ENCODE assay signal across 21 cellular contexts in genomic region chr7:151954866-151955820, GRCh38. TPM values are rescaled to one million over a fixed set of nuclear protein-coding genes. Genes with fewer than 3 reads are reported as not detected.
DNase-seq lines count a peak whose midpoint lies in the region; FAIRE-seq and TF ChIP-seq lines count a peak whose summit lies in the region.
"Had no signal": no experiment of that assay in that cellular context is flagged by ENCODE, and none has a peak within 500 bp of the region (broad histone marks: within the 10 kb centered on the region; RNA-seq: fewer than 3 reads in every experiment).

No MANE protein-coding gene starts in this region.

- no peaks in the 10 kb centered on the region for H3K79me2 ChIP-seq in ACC112 (ENCODE audit: control insufficient read depth, insufficient read depth, low read length, unreplicated experiment)

- TF ChIP-seq CTCF in choroid plexus epithelial cell (conservative IDR thresholded peaks at IDR 0.05; ENCODE audit: low read depth, low read length) = no peak
- no peak for TF ChIP-seq CTCF in kidney (IDR thresholded peaks at IDR 0.05; ENCODE audit: borderline replicate concordance, extremely low read depth, insufficient read depth)
- TF ChIP-seq CTCF in sigmoid colon (IDR thresholded peaks at IDR 0.05) = no peak

- intact Hi-C loops in kidney (cut with DNase I) (no loop called here), sigmoid colon (cut with DNase I) (no loop called here)

- H3K27me3 ChIP-seq in ACC112 (ENCODE audit: insufficient read depth, low read length) (peaks cover 34% of the 10 kb centered on the region), sigmoid colon (peaks cover 0 to 13% (median 0%) of the 10 kb centered on the region in 3 donors)
- H3K27me3 ChIP-seq: neutrophil had no signal

- peak overlapping the region; percentile 62 for H2AFZ ChIP-seq in ACC112 (ENCODE audit: low read length, unreplicated experiment)

- H3K4me1 ChIP-seq in ACC112 (ENCODE audit: control insufficient read depth, insufficient read depth, low read length, unreplicated experiment) (no peaks in the 10 kb centered on the region), kidney (ENCODE audit: control insufficient read depth in 1 of 2, insufficient read depth in 1 of 2, low read depth in 1 of 2, low read length in 2 of 2) (no peaks in the 10 kb centered on the region), sigmoid colon (no peaks in the 10 kb centered on the region)

- H3K9me3 ChIP-seq in kidney (ENCODE audit: control insufficient read depth in 1 of 2, low read length in 2 of 2) (no peaks in the 10 kb centered on the region), sigmoid colon (no peaks in the 10 kb centered on the region)
- H3K9me3 ChIP-seq: neutrophil had no signal

- no peak overlapping the region for H3K9ac ChIP-seq in kidney (ENCODE audit: low read length in 2 of 2)

- no peak for FAIRE-seq in kidney (lab: Jason Lieb, UNC)
- FAIRE-seq: G401.6, TTC549 had no signal

- peak overlapping the region; percentile 59 for H3K4me3 ChIP-seq in ACC112 (ENCODE audit: low read depth, low read length)
- no peak overlapping the region for H3K4me3 ChIP-seq in choroid plexus epithelial cell (ENCODE audit: low read depth, low read length)
- peak overlapping the region in 1 of 2 donors; percentile 8 for H3K4me3 ChIP-seq in kidney (ENCODE audit: low read length in 2 of 2)
- H3K4me3 ChIP-seq in sigmoid colon = no peak overlapping the region
- H3K4me3 ChIP-seq: coronary artery, SK-N-MC had no signal

- no peak for TF ChIP-seq EP300 in sigmoid colon (IDR thresholded peaks at IDR 0.05)

- DNase-seq in choroid plexus epithelial cell (ENCODE audit: low read depth) (peak; percentile 54), kidney (peak; percentile 86), sigmoid colon (peak; percentile 82), AG20443 (ENCODE audit: low spot score) (no peak), HPDE6-E6E7 (ENCODE audit: extremely low spot score) (no peak), NAMALWA (ENCODE audit: low spot score) (no peak)
- DNase-seq in activated CD4-positive, alpha-beta T cell treated with anti-CD3 and anti-CD28 coated beads, Interleukin-2, amount 50 U/mL, for 4 hours = no peak
- DNase-seq: activated CD4-positive, alpha-beta memory T cell treated with anti-CD3 and anti-CD28 coated beads, Interleukin-2, amount 10 ng/mL, durations not matched to agents 7 days and 5 days; amniotic stem cell; HCEC 1CT; NCI-H1105 treated with DMSO at 0.1 percent for 48 hours had no signal

- H3K27ac ChIP-seq in ACC112 (ENCODE audit: low read depth, low read length) (no peak overlapping the region), kidney (ENCODE audit: low read depth in 2 of 2, low read length in 2 of 2) (no peak overlapping the region), sigmoid colon (peak overlapping the region in 3 of 4 donors; percentile 14 to 47 (median 46))
- H3K27ac ChIP-seq: epithelial cell of prostate, neutrophil, SK-N-MC had no signal

- H3K36me3 ChIP-seq in ACC112 (ENCODE audit: insufficient read depth, low read length) = no peaks in the 10 kb centered on the region
- no peaks in the 10 kb centered on the region for H3K36me3 ChIP-seq in kidney (ENCODE audit: control insufficient read depth in 1 of 2, insufficient read depth in 2 of 2, low read length in 2 of 2)
- no peaks in the 10 kb centered on the region for H3K36me3 ChIP-seq in sigmoid colon
- H3K36me3 ChIP-seq: neutrophil had no signal

- no peak for TF ChIP-seq POLR2A in sigmoid colon (IDR thresholded peaks at IDR 0.05)

- 69 to 70% methylated on average over 20 of the region's 20 CpGs for WGBS in sigmoid colon, 2 donors

RNA-seq across cellular contexts. Expression of gene GALNTL5, which starts 1.1 kb away (rescaled TPM):
- not detected for total RNA-seq in kidney
- polyA plus RNA-seq in kidney (ENCODE audit: insufficient read depth, low read depth, low replicate concordance) = not detected
- total RNA-seq in sigmoid colon = not detected
- polyA plus RNA-seq in sigmoid colon = not detected
- total RNA-seq: activated CD4-positive, alpha-beta memory T cell treated with anti-CD3 and anti-CD28 coated beads, Interleukin-2, amount 10 ng/mL, durations not matched to agents 7 days and 5 days; mesothelial cell of epicardium; subcutaneous adipose tissue had no signal
- polyA plus RNA-seq: AG04450 had no signal

Comparison
In these comparisons a context has a peak if more than half of its experiments do, and no peak if none do; other contexts are left out.
1. H3K27ac ChIP-seq: peak in sigmoid colon (3 of 4); none in ACC112 (single experiment) and kidney (0 of 2).
2. DNase-seq: peak in choroid plexus epithelial cell (single experiment), kidney (single experiment) and sigmoid colon (single experiment); none in AG20443 (single experiment), HPDE6-E6E7 (single experiment), NAMALWA (single experiment) and activated CD4-positive, alpha-beta T cell treated with anti-CD3 and anti-CD28 coated beads, Interleukin-2, amount 50 U/mL, for 4 hours (0 of 2).